21 cellular contexts compared by ENCODE assay signal in the genomic region with DNA sequence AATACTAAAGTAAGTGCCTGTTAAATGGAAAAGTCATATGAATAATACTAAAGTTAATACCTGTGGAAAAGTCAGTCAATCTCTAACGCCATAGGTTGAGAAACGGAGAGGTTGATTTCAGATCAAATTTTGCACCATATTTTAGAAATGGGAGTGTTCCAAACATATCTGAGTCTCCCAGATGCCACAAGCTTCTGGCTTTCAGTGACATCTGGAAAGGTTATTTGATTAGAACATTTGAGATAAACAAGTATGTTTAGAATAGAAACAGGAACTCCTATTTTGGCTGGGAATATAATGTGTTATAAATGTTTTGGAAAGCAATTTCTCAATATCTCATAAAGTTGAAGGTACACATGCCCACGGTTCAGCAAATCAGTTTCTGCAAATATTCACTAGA. TPM values are rescaled to one million over a fixed set of nuclear protein-coding genes. Genes with fewer than 3 reads are reported as not detected.
"Had no signal": no experiment of that assay in that cellular context is flagged by ENCODE, and none has a peak within 500 bp of the region (broad histone marks: within the 10 kb centered on the region; RNA-seq: fewer than 3 reads in every experiment).

No MANE protein-coding gene starts in this region.

- FAIRE-seq: keratinocyte had no signal

- DNase-seq: dorsolateral prefrontal cortex; effector CD4-positive, alpha-beta T cell; foreskin melanocyte; glutamatergic neuron; heart right ventricle; hypothalamus; left ventricle myocardium superior; lower lobe of right lung; naive thymus-derived CD8-positive, alpha-beta T cell; nephron progenitor cell; nucleus accumbens; stimulated activated CD4-positive, alpha-beta T cell treated with anti-CD3 and anti-CD28 coated beads, Interleukin-2, amount 100 ng/mL, for 24 hours; stimulated activated CD4-positive, alpha-beta T cell treated with anti-CD3 and anti-CD28 coated beads, Interleukin-4, amount 100 ng/mL, for 24 hours; stimulated activated naive CD8-positive, alpha-beta T cell treated with anti-CD3 and anti-CD28 coated beads, Interleukin-15, Interleukin-2, amounts not matched to agents 100 U/mL and 50 U/mL, for 24 hours; transverse colon; upper lobe of right lung; uterus had no signal

- ATAC-seq: heart right ventricle; left ventricle myocardium superior; lower lobe of right lung; naive thymus-derived CD8-positive, alpha-beta T cell; sciatic nerve; stimulated activated effector memory CD8-positive, alpha-beta T cell treated with anti-CD3 and anti-CD28 coated beads, Interleukin-12 subunit alpha, Interleukin-12 subunit beta, amount 100 ng/mL, for 72 hours; stimulated activated naive CD8-positive, alpha-beta T cell treated with anti-CD3 and anti-CD28 coated beads, Interleukin-15, Interleukin-2, amounts not matched to agents 100 U/mL and 50 U/mL, for 24 hours; upper lobe of right lung had no signal

- H3K4me1 Mint-ChIP-seq: nephron progenitor cell; stimulated activated effector memory CD8-positive, alpha-beta T cell treated with anti-CD3 and anti-CD28 coated beads, Interleukin-12 subunit alpha, Interleukin-12 subunit beta, amount 100 ng/mL, for 72 hours had no signal

- H3K36me3 Mint-ChIP-seq: stimulated activated effector memory CD8-positive, alpha-beta T cell treated with anti-CD3 and anti-CD28 coated beads, Interleukin-12 subunit alpha, Interleukin-12 subunit beta, amount 100 ng/mL, for 72 hours had no signal

- H3K4me3 Mint-ChIP-seq: naive thymus-derived CD8-positive, alpha-beta T cell; nephron progenitor cell; stimulated activated effector memory CD8-positive, alpha-beta T cell treated with anti-CD3 and anti-CD28 coated beads, Interleukin-12 subunit alpha, Interleukin-12 subunit beta, amount 100 ng/mL, for 72 hours had no signal

- H3K27ac Mint-ChIP-seq: naive thymus-derived CD8-positive, alpha-beta T cell; nephron progenitor cell; stimulated activated effector memory CD8-positive, alpha-beta T cell treated with anti-CD3 and anti-CD28 coated beads, Interleukin-12 subunit alpha, Interleukin-12 subunit beta, amount 100 ng/mL, for 72 hours had no signal

RNA-seq across cellular contexts. Expression of gene MACC1, which starts 5.8 kb away (rescaled TPM):
- total RNA-seq: osteocyte had no signal
